ENCODE assay signal across 1 cellular context in genomic region chr10:11898372-11899066, GRCh38.
TF ChIP-seq lines count a peak whose summit lies in the region.

No MANE protein-coding gene starts in this region.

TF ChIP-seq in GM23338, 12 proteins besides CTCF, POLR2A, EP300 and RAD21 (continued from another document):
- no peak for TF ChIP-seq ZNF462 (CRISPR knock-in tag; IDR thresholded peaks at IDR 0.05)
- no peak for TF ChIP-seq ETS1 (IDR thresholded peaks at IDR 0.05)
- no peak for TF ChIP-seq ZNF331 (CRISPR knock-in tag; IDR thresholded peaks at IDR 0.05; ENCODE audit: low read depth)
- TF ChIP-seq EZH2phosphoT487 (IDR thresholded peaks at IDR 0.05; ENCODE audit: unreplicated experiment): no peak
- no peak for TF ChIP-seq EZH2 (IDR thresholded peaks at IDR 0.05; ENCODE audit: low read depth, unreplicated experiment)
- no peak for TF ChIP-seq POLR2AphosphoS5 (IDR thresholded peaks at IDR 0.05; ENCODE audit: low read depth)
- no peak for TF ChIP-seq JUNB (IDR thresholded peaks at IDR 0.05; ENCODE audit: unreplicated experiment)
- TF ChIP-seq CREB1 (CRISPR knock-in tag; IDR thresholded peaks at IDR 0.05; ENCODE audit: low read depth): no peak
- TF ChIP-seq NANOG (IDR thresholded peaks at IDR 0.05; ENCODE audit: borderline replicate concordance): no peak
